In genomic region chr5:18238321-18238720, GRCh38 we compare ENCODE assay signal across 9 cellular contexts.
"Had no signal": no experiment of that assay in that cellular context is flagged by ENCODE, and none has a peak within 500 bp of the region (broad histone marks: within the 10 kb centered on the region; RNA-seq: fewer than 3 reads in every experiment).

No MANE protein-coding gene starts in this region.

- H3K4me3 Mint-ChIP-seq: HFFc6 had no signal

- H3K9ac ChIP-seq: GM23248 had no signal

- H3K4me1 ChIP-seq: HAP-1 had no signal

- FAIRE-seq: K562 had no signal

- H3K36me3 ChIP-seq: HAP-1 had no signal

- ATAC-seq: HCT116, K562 had no signal

- H3K27ac ChIP-seq: GM23248, HL-60 had no signal

- H3K4me3 ChIP-seq: GM23248, HAP-1, K562 had no signal

- H3K27ac Mint-ChIP-seq: HFFc6 had no signal

- H3K9me3 ChIP-seq: HAP-1 had no signal

- H2AFZ ChIP-seq: GM23248 had no signal

- DNase-seq: GM23248, GOT3, H7, HFFc6, IMR-90 had no signal
